1 cellular context compared by ENCODE assay signal in genomic region chr14:69701857-69702256, GRCh38.
TF ChIP-seq lines count a peak whose summit lies in the region.

No MANE protein-coding gene starts in this region.

TF ChIP-seq in K562, 482 proteins besides CTCF, POLR2A, EP300 and RAD21 (continued from another document and continues in another):
- TF ChIP-seq, protein P1, sequence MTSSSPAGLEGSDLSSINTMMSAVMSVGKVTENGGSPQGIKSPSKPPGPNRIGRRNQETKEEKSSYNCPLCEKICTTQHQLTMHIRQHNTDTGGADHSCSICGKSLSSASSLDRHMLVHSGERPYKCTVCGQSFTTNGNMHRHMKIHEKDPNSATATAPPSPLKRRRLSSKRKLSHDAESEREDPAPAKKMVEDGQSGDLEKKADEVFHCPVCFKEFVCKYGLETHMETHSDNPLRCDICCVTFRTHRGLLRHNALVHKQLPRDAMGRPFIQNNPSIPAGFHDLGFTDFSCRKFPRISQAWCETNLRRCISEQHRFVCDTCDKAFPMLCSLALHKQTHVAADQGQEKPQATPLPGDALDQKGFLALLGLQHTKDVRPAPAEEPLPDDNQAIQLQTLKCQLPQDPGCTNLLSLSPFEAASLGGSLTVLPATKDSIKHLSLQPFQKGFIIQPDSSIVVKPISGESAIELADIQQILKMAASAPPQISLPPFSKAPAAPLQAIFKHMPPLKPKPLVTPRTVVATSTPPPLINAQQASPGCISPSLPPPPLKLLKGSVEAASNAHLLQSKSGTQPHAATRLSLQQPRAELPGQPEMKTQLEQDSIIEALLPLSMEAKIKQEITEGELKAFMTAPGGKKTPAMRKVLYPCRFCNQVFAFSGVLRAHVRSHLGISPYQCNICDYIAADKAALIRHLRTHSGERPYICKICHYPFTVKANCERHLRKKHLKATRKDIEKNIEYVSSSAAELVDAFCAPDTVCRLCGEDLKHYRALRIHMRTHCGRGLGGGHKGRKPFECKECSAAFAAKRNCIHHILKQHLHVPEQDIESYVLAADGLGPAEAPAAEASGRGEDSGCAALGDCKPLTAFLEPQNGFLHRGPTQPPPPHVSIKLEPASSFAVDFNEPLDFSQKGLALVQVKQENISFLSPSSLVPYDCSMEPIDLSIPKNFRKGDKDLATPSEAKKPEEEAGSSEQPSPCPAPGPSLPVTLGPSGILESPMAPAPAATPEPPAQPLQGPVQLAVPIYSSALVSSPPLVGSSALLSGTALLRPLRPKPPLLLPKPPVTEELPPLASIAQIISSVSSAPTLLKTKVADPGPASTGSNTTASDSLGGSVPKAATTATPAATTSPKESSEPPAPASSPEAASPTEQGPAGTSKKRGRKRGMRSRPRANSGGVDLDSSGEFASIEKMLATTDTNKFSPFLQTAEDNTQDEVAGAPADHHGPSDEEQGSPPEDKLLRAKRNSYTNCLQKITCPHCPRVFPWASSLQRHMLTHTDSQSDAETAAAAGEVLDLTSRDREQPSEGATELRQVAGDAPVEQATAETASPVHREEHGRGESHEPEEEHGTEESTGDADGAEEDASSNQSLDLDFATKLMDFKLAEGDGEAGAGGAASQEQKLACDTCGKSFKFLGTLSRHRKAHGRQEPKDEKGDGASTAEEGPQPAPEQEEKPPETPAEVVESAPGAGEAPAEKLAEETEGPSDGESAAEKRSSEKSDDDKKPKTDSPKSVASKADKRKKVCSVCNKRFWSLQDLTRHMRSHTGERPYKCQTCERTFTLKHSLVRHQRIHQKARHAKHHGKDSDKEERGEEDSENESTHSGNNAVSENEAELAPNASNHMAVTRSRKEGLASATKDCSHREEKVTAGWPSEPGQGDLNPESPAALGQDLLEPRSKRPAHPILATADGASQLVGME (CRISPR knock-in tag; IDR thresholded peaks at IDR 0.05), result no peak
- TF ChIP-seq STAT5B (CRISPR knock-in tag; IDR thresholded peaks at IDR 0.05), result no peak
- peak; percentile 92 for TF ChIP-seq CBFA2T3 (IDR thresholded peaks at IDR 0.05)
- TF ChIP-seq ELF4 (CRISPR knock-in tag; IDR thresholded peaks at IDR 0.05), result no peak
- TF ChIP-seq ZNF431 (CRISPR knock-in tag; IDR thresholded peaks at IDR 0.05), result no peak
- TF ChIP-seq CTCFL (IDR thresholded peaks at IDR 0.05; ENCODE audit: borderline replicate concordance, insufficient read depth, low read depth, low read length, poor library complexity, severe bottlenecking), result no peak
- TF ChIP-seq, protein P2, sequence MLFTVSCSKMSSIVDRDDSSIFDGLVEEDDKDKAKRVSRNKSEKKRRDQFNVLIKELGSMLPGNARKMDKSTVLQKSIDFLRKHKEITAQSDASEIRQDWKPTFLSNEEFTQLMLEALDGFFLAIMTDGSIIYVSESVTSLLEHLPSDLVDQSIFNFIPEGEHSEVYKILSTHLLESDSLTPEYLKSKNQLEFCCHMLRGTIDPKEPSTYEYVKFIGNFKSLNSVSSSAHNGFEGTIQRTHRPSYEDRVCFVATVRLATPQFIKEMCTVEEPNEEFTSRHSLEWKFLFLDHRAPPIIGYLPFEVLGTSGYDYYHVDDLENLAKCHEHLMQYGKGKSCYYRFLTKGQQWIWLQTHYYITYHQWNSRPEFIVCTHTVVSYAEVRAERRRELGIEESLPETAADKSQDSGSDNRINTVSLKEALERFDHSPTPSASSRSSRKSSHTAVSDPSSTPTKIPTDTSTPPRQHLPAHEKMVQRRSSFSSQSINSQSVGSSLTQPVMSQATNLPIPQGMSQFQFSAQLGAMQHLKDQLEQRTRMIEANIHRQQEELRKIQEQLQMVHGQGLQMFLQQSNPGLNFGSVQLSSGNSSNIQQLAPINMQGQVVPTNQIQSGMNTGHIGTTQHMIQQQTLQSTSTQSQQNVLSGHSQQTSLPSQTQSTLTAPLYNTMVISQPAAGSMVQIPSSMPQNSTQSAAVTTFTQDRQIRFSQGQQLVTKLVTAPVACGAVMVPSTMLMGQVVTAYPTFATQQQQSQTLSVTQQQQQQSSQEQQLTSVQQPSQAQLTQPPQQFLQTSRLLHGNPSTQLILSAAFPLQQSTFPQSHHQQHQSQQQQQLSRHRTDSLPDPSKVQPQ (CRISPR knock-in tag; IDR thresholded peaks at IDR 0.05; ENCODE audit: borderline replicate concordance), result no peak
- TF ChIP-seq WHSC1 (IDR thresholded peaks at IDR 0.05; ENCODE audit: low read length), result no peak
- TF ChIP-seq SMARCA5 (IDR thresholded peaks at IDR 0.05), result no peak
- no peak for TF ChIP-seq ATF7 (IDR thresholded peaks at IDR 0.05)
- no peak for TF ChIP-seq SP1 (CRISPR knock-in tag; IDR thresholded peaks at IDR 0.05)
- TF ChIP-seq, protein P3, sequence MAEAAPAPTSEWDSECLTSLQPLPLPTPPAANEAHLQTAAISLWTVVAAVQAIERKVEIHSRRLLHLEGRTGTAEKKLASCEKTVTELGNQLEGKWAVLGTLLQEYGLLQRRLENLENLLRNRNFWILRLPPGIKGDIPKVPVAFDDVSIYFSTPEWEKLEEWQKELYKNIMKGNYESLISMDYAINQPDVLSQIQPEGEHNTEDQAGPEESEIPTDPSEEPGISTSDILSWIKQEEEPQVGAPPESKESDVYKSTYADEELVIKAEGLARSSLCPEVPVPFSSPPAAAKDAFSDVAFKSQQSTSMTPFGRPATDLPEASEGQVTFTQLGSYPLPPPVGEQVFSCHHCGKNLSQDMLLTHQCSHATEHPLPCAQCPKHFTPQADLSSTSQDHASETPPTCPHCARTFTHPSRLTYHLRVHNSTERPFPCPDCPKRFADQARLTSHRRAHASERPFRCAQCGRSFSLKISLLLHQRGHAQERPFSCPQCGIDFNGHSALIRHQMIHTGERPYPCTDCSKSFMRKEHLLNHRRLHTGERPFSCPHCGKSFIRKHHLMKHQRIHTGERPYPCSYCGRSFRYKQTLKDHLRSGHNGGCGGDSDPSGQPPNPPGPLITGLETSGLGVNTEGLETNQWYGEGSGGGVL (CRISPR knock-in tag; IDR thresholded peaks at IDR 0.05), result no peak
- TF ChIP-seq ZNF583 (CRISPR knock-in tag; IDR thresholded peaks at IDR 0.05), result 0 out of 2 replicates have a peak, but pooled peaks have one; percentile 39
- no peak for TF ChIP-seq PHF20 (IDR thresholded peaks at IDR 0.05; ENCODE audit: partially characterized antibody)
- no peak for TF ChIP-seq KLF13 (tag; IDR thresholded peaks at IDR 0.05; ENCODE audit: borderline replicate concordance, low read depth)
- TF ChIP-seq DIDO1 (tag; IDR thresholded peaks at IDR 0.05; ENCODE audit: low read depth), result no peak
- TF ChIP-seq, protein P4, sequence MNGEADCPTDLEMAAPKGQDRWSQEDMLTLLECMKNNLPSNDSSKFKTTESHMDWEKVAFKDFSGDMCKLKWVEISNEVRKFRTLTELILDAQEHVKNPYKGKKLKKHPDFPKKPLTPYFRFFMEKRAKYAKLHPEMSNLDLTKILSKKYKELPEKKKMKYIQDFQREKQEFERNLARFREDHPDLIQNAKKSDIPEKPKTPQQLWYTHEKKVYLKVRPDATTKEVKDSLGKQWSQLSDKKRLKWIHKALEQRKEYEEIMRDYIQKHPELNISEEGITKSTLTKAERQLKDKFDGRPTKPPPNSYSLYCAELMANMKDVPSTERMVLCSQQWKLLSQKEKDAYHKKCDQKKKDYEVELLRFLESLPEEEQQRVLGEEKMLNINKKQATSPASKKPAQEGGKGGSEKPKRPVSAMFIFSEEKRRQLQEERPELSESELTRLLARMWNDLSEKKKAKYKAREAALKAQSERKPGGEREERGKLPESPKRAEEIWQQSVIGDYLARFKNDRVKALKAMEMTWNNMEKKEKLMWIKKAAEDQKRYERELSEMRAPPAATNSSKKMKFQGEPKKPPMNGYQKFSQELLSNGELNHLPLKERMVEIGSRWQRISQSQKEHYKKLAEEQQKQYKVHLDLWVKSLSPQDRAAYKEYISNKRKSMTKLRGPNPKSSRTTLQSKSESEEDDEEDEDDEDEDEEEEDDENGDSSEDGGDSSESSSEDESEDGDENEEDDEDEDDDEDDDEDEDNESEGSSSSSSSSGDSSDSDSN (IDR thresholded peaks at IDR 0.05; ENCODE audit: borderline replicate concordance in 1 of 2, low read depth in 2 of 2, low read length in 2 of 2), result no peak
- TF ChIP-seq FOXK2 (conservative IDR thresholded peaks at IDR 0.05 in 1 of 2, IDR thresholded peaks at IDR 0.05 in 1 of 2; ENCODE audit: low read depth in 2 of 2), result no peak
- no peak for TF ChIP-seq ERF (CRISPR knock-in tag; IDR thresholded peaks at IDR 0.05)
- TF ChIP-seq ZNF717 (CRISPR knock-in tag; IDR thresholded peaks at IDR 0.05), result no peak
- no peak for TF ChIP-seq SIX5 (IDR thresholded peaks at IDR 0.05; ENCODE audit: borderline replicate concordance in 1 of 2, insufficient read depth in 1 of 2, low read depth in 1 of 2, low read length in 2 of 2)
- TF ChIP-seq GATA2 (CRISPR knock-in tag; IDR thresholded peaks at IDR 0.05), result peak; percentile 46; the same call in 1 of the 2 replicates
- TF ChIP-seq SIN3B (IDR thresholded peaks at IDR 0.05; ENCODE audit: low read depth), result no peak
- TF ChIP-seq NR2C1 (IDR thresholded peaks at IDR 0.05), result no peak
- no peak for TF ChIP-seq NR2C1 (tag; IDR thresholded peaks at IDR 0.05)
- peak; percentile 72; the same call in 1 of the 2 replicates for TF ChIP-seq ZBTB2 (IDR thresholded peaks at IDR 0.05)
- TF ChIP-seq GMEB1 (CRISPR knock-in tag; IDR thresholded peaks at IDR 0.05), result no peak
- TF ChIP-seq ZC3H8 (IDR thresholded peaks at IDR 0.05), result no peak
- TF ChIP-seq HOMEZ (CRISPR knock-in tag; IDR thresholded peaks at IDR 0.05), result no peak
- no peak for TF ChIP-seq SMAD3 (CRISPR knock-in tag; conservative IDR thresholded peaks at IDR 0.05)
- no peak for TF ChIP-seq PRMT5 (CRISPR knock-in tag; IDR thresholded peaks at IDR 0.05)
- TF ChIP-seq SMARCB1 (IDR thresholded peaks at IDR 0.05; ENCODE audit: insufficient read length, low read depth), result no peak
- no peak for TF ChIP-seq ZNF224 (CRISPR knock-in tag; IDR thresholded peaks at IDR 0.05)
- no peak for TF ChIP-seq ZFP1 (CRISPR knock-in tag; IDR thresholded peaks at IDR 0.05)
- TF ChIP-seq POLR3G (IDR thresholded peaks at IDR 0.05; ENCODE audit: extremely low read depth, insufficient read length, insufficient replicate concordance), result no peak
- TF ChIP-seq SMAD2 (IDR thresholded peaks at IDR 0.05; ENCODE audit: low read depth, low read length), result no peak
- TF ChIP-seq KAT8 (IDR thresholded peaks at IDR 0.05; ENCODE audit: low read depth), result no peak
- no peak for TF ChIP-seq PTRF (tag; IDR thresholded peaks at IDR 0.05)
- TF ChIP-seq ZNF655 (CRISPR knock-in tag; IDR thresholded peaks at IDR 0.05), result no peak
- no peak for TF ChIP-seq ZC3H4 (CRISPR knock-in tag; IDR thresholded peaks at IDR 0.05; ENCODE audit: borderline replicate concordance)
- no peak for TF ChIP-seq MCM7 (IDR thresholded peaks at IDR 0.05)
- no peak for TF ChIP-seq TAF15 (IDR thresholded peaks at IDR 0.05; ENCODE audit: low read depth, low read length)
- TF ChIP-seq NFATC3 (IDR thresholded peaks at IDR 0.05), result no peak
- TF ChIP-seq CBX2 (IDR thresholded peaks at IDR 0.05; ENCODE audit: insufficient read depth, low read length, poor library complexity, severe bottlenecking), result no peak
- no peak for TF ChIP-seq ESRRB (CRISPR knock-in tag; IDR thresholded peaks at IDR 0.05; ENCODE audit: borderline replicate concordance)
- TF ChIP-seq FOXA3 (CRISPR knock-in tag; conservative IDR thresholded peaks at IDR 0.05 in 1 of 2, IDR thresholded peaks at IDR 0.05 in 1 of 2), result no peak
